ENCODE assay signal across 21 cellular contexts in the genomic region with DNA sequence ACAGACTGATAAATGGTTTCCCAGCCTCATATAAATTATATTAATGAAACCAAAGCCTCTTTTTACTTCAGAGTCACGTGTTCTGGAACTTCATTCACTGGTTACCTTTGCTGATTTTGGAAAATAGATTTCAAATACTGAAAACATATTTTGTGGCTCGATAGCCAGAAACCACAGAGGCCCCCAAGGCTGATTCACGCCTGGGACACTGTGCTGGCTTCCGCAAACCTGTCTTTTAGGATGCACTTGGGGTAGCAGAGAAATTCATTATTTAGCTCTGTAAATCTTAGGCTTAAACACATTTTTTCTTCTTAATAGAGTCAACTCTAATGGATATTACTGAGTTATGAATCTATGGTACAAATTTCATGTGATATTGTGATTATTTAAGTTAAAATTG.
"Had no signal": no experiment of that assay in that cellular context is flagged by ENCODE, and none has a peak within 500 bp of the region (broad histone marks: within the 10 kb centered on the region; RNA-seq: fewer than 3 reads in every experiment).

No MANE protein-coding gene starts in this region.

- DNase-seq: activated CD4-positive, alpha-beta T cell treated with anti-CD3 and anti-CD28 coated beads, Interleukin-2, amount 50 U/mL, for 4 hours; activated effector memory CD4-positive, alpha-beta T cell treated with anti-CD3 and anti-CD28 coated beads, Interleukin-2, amount 50 U/mL, for 16 hours; activated naive CD4-positive, alpha-beta T cell; activated naive CD4-positive, alpha-beta T cell treated with anti-CD3 and anti-CD28 coated beads, Interleukin-2, amount 50 U/mL, for 16 hours; activated T-cell treated with anti-CD3 and anti-CD28 coated beads, Interleukin-2, amount 50 U/mL, for 1 hour; amniotic stem cell; aorta; brain microvascular endothelial cell; central memory CD4-positive, alpha-beta T cell; Kasumi-1; MG63; NCI-H1048; NCI-H1105 treated with DMSO at 0.1 percent for 48 hours; NCI-H1436; NCI-H1694; NCI-H1930; NCI-H345; NCI-H524 treated with DMSO at 0.1 percent for 48 hours; OCI-M1; Right ventricle myocardium superior; SK-N-SH had no signal

- H3K4me3 ChIP-seq: MG63 had no signal

- H3K4me2 ChIP-seq: SK-N-SH had no signal

- H3K27ac ChIP-seq: brain microvascular endothelial cell had no signal

- H3K36me3 ChIP-seq: brain microvascular endothelial cell, MG63 had no signal

- H3K27me3 ChIP-seq: brain microvascular endothelial cell, MG63 had no signal

- H3K9me2 ChIP-seq: SK-N-SH had no signal

- H3K9ac ChIP-seq: SK-N-SH had no signal

- H3K9me3 ChIP-seq: MG63, SK-N-SH had no signal
